ENCODE assay signal across 6 cellular contexts in genomic region chr11:68043349-68044144, GRCh38. TPM values are rescaled to one million over a fixed set of nuclear protein-coding genes. Genes with fewer than 3 reads are reported as not detected.
DNase-seq lines count a peak whose midpoint lies in the region; ATAC-seq and TF ChIP-seq lines count a peak whose summit lies in the region.

No MANE protein-coding gene starts in this region.

- ATAC-seq in HG03378 (IDR thresholded peaks at IDR 0.05; ENCODE audit: unreplicated experiment) (no peak), HG03442 (IDR thresholded peaks at IDR 0.05; ENCODE audit: unreplicated experiment) (no peak)

- CTCF ChIA-PET in BJ (lab: Yijun Ruan, JAX), result interaction anchor here (0.8 to 1.4 kb wide), 4 partner anchors 10 to 330 kb away, joined by 3 read pairs; no protein-coding TSS in a partner anchor

- peaks cover 43% of the 10 kb centered on the region for H3K36me3 ChIP-seq in BJ (ENCODE audit: control insufficient read depth, insufficient read depth, low read length)

- no peaks in the 10 kb centered on the region for H3K27me3 ChIP-seq in BJ (ENCODE audit: control insufficient read depth, insufficient read depth, low read length)

- TF ChIP-seq CTCF in BJ (IDR thresholded peaks at IDR 0.05; ENCODE audit: insufficient read depth, low read depth, low read length) (no peak), fibroblast of pulmonary artery (IDR thresholded peaks at IDR 0.05; ENCODE audit: low read length, missing control alignments) (no peak)

- 0 out of 2 replicates have a peak overlapping the region, but pooled peaks have one; percentile 4 for H3K4me3 ChIP-seq in BJ (ENCODE audit: low read depth, low read length)
- no peak overlapping the region for H3K4me3 ChIP-seq in fibroblast of pulmonary artery (replicated peaks; ENCODE audit: low read depth, low read length)

- POLR2A ChIA-PET in BJ (lab: Charles Lee), result interaction anchor here (0.6 kb wide), 1 partner anchor 1000 kb away, joined by 21 read pairs; no protein-coding TSS in a partner anchor

- DNase-seq in BJ (ENCODE audit: low read depth) (peak; percentile 24), NCI-H2107 treated with DMSO at 0.1 percent for 48 hours (lab: John Stamatoyannopoulos, UW; ENCODE audit: unreplicated experiment) (peak; percentile 25), fibroblast of pulmonary artery (ENCODE audit: low read depth) (peak; percentile 55), NK-92 (lab: John Stamatoyannopoulos, UW; ENCODE audit: unreplicated experiment) (no peak)

RNA-seq across cellular contexts. Expression of gene TCIRG1, which starts 4.7 kb away (rescaled TPM):
- 56.0 and 111 TPM in 2 replicates for polyA plus RNA-seq in BJ (2011; rRNA removed)
- polyA minus RNA-seq in BJ (2011; rRNA and poly(A)+ RNA removed), result 58.8 and 76.7 TPM in 2 replicates

RNA-seq across cellular contexts. Expression of gene NDUFS8, which starts 13.1 kb away (rescaled TPM):
- 75.1 and 101 TPM in 2 replicates for polyA plus RNA-seq in BJ (2011; rRNA removed)
- 64.3 and 87.3 TPM in 2 replicates for polyA minus RNA-seq in BJ (2011; rRNA and poly(A)+ RNA removed)

RNA-seq across cellular contexts. Expression of gene ALDH3B1, which starts 33.4 kb away (rescaled TPM):
- polyA plus RNA-seq in BJ (2011; rRNA removed), result 48.4 and 74.2 TPM in 2 replicates
- 12.8 and 17.3 TPM in 2 replicates for polyA minus RNA-seq in BJ (2011; rRNA and poly(A)+ RNA removed)

RNA-seq across cellular contexts. Expression of gene UNC93B1, which starts 39.6 kb away (rescaled TPM):
- polyA plus RNA-seq in BJ (2011; rRNA removed), result 23.6 and 38.0 TPM in 2 replicates
- polyA minus RNA-seq in BJ (2011; rRNA and poly(A)+ RNA removed), result 25.3 and 36.5 TPM in 2 replicates
